In genomic region chr11:67167086-67167485, GRCh38 we compare ENCODE assay signal across 2 cellular contexts.
TF ChIP-seq lines count a peak whose summit lies in the region.

No MANE protein-coding gene starts in this region.

TF ChIP-seq in IMR-90, 13 proteins besides CTCF, POLR2A, EP300 and RAD21:
- no peak for TF ChIP-seq USF2 (IDR thresholded peaks at IDR 0.05; ENCODE audit: low read depth, low read length)
- no peak for TF ChIP-seq BHLHE40 (IDR thresholded peaks at IDR 0.05; ENCODE audit: low read depth, low read length)
- no peak for TF ChIP-seq MXI1 (IDR thresholded peaks at IDR 0.05; ENCODE audit: borderline replicate concordance, low read depth, low read length)
- TF ChIP-seq FOS (IDR thresholded peaks at IDR 0.05; ENCODE audit: low read depth, low read length), result no peak
- no peak for TF ChIP-seq RFX5 (IDR thresholded peaks at IDR 0.05; ENCODE audit: low read depth, low read length)
- no peak for TF ChIP-seq MAFK (IDR thresholded peaks at IDR 0.05; ENCODE audit: low read depth, low read length)
- TF ChIP-seq MAZ (IDR thresholded peaks at IDR 0.05; ENCODE audit: borderline replicate concordance, low read depth, low read length), result no peak
- TF ChIP-seq SMC3 (IDR thresholded peaks at IDR 0.05; ENCODE audit: low read depth, low read length), result no peak
- no peak for TF ChIP-seq ELK1 (IDR thresholded peaks at IDR 0.05; ENCODE audit: borderline replicate concordance, low read depth, low read length)
- TF ChIP-seq NFE2L2 (IDR thresholded peaks at IDR 0.05; ENCODE audit: low read depth, low read length), result no peak
- no peak for TF ChIP-seq CHD1 (IDR thresholded peaks at IDR 0.05; ENCODE audit: low read depth, low read length)
- TF ChIP-seq CEBPB (IDR thresholded peaks at IDR 0.05; ENCODE audit: low read depth, low read length), result no peak
- no peak for TF ChIP-seq RCOR1 (IDR thresholded peaks at IDR 0.05; ENCODE audit: insufficient replicate concordance, low read length)

TF ChIP-seq in GM12878, 131 proteins besides CTCF, POLR2A, EP300 and RAD21:
- TF ChIP-seq WRNIP1 (IDR thresholded peaks at IDR 0.05; ENCODE audit: borderline replicate concordance, low read depth, low read length) (no peak), SRF (IDR thresholded peaks at IDR 0.05; ENCODE audit: low read depth in 2 of 2, low read length in 2 of 2) (no peak), NKRF (conservative IDR thresholded peaks at IDR 0.05) (no peak)
